8 cellular contexts compared by ENCODE assay signal in the genomic region with DNA sequence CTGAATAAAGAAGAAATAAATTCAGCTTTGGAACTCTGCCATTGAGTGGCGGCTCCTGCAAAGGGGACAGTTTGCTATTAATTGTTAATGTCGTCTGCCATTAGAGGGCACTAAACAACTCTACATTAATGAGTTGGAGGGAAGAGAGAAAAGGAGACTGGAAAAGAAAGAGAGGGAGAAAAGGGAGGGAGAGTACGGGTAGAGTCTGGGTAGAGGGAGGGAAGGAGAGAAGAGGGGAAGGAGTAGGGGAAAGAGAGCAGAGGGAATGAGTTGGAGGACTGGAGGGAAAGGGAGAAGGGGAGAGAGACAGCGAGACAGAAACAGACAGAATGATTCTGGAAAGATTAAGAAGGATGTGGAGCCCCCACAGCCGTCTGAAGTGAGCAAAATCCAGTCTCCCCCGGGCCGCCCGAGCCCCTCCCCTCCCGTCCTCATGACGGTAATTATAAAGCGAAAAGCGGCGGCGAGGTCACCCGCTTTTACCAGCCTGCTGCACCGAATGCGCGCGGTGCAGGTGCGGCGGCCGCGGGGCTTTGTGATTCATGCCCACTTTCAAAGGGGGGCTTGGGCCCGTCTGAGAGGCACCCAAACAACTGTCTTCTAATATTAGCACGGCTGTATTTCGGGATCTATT. TPM values are rescaled to one million over a fixed set of nuclear protein-coding genes. Genes with fewer than 3 reads are reported as not detected.
A peak's percentile ranks its signal among the peaks of the same experiment; 100 is the strongest.
DNase-seq lines count a peak whose midpoint lies in the region; ATAC-seq and TF ChIP-seq lines count a peak whose summit lies in the region.

No MANE protein-coding gene starts in this region.

- H3K36me3 Mint-ChIP-seq in endothelial cell (ENCODE audit: low read depth, unreplicated experiment), result peaks cover 9% of the 10 kb centered on the region

- no peak overlapping the region for H3K27ac Mint-ChIP-seq in endothelial cell (ENCODE audit: unreplicated experiment)

- H3K4me3 Mint-ChIP-seq in endothelial cell (ENCODE audit: unreplicated experiment), result peak overlapping the region; percentile 95

- 0% methylated on average over 8 to 13 of the region's 26 CpGs for WGBS in mesodermal cell (ENCODE audit: insufficient coverage in 2 of 2), 2 experiments
- WGBS in urinary bladder, result under 1% methylated on average over 26 of the region's 26 CpGs

- peak overlapping the region; percentile 5 for H3K27ac ChIP-seq in mesodermal cell (ENCODE audit: low read depth, low read length, severe bottlenecking)
- no peak overlapping the region for H3K27ac ChIP-seq in urinary bladder (ENCODE audit: low read depth)

- no peaks in the 10 kb centered on the region for H3K9me3 ChIP-seq in mesodermal cell (ENCODE audit: control insufficient read depth, low read length)

- H3K4me1 ChIP-seq in mesodermal cell (ENCODE audit: control insufficient read depth, insufficient read depth, low read length, poor library complexity, severe bottlenecking) (no peaks in the 10 kb centered on the region), urinary bladder (ENCODE audit: insufficient read depth) (no peaks in the 10 kb centered on the region)

- H3K27me3 Mint-ChIP-seq in endothelial cell (ENCODE audit: unreplicated experiment), result peaks cover 20% of the 10 kb centered on the region

- H3K4me3 ChIP-seq in mesodermal cell (ENCODE audit: extremely low read depth, insufficient read depth, low read length, poor library complexity, severe bottlenecking), result peak overlapping the region; percentile 68
- peak overlapping the region; percentile 65 for H3K4me3 ChIP-seq in urinary bladder (ENCODE audit: low read depth, low read length)

- TF ChIP-seq CTCF in GM12873 (IDR thresholded peaks at IDR 0.05; ENCODE audit: insufficient read depth, low read depth, low read length, missing control alignments) (peak; percentile 47), endothelial cell (IDR thresholded peaks at IDR 0.05; ENCODE audit: unreplicated experiment) (peak; percentile 19)

- no peaks in the 10 kb centered on the region for H3K9me3 Mint-ChIP-seq in endothelial cell (ENCODE audit: unreplicated experiment)

- H3K4me1 Mint-ChIP-seq in endothelial cell (ENCODE audit: unreplicated experiment), result peaks cover 13% of the 10 kb centered on the region

- peaks cover 4% of the 10 kb centered on the region for H3K36me3 ChIP-seq in mesodermal cell (ENCODE audit: control insufficient read depth, insufficient read depth, low read length)
- H3K36me3 ChIP-seq in urinary bladder (ENCODE audit: insufficient read depth), result no peaks in the 10 kb centered on the region

- DNase-seq in AG08396 (ENCODE audit: low spot score) (peak; percentile 42), MV-4-11 (lab: John Stamatoyannopoulos, UW) (peak; percentile 48), SW480 (ENCODE audit: low spot score) (peak; percentile 61), endothelial cell (ENCODE audit: low spot score) (peak; percentile 36)

- no peak for ATAC-seq in HG02588 (IDR thresholded peaks at IDR 0.05; ENCODE audit: unreplicated experiment)

RNA-seq across cellular contexts. Expression of gene FST, which starts 1.9 kb away (rescaled TPM):
- total RNA-seq in endothelial cell (ENCODE audit: unreplicated experiment) (3.3 TPM), urinary bladder (19.7 TPM)
- 42.1 TPM for polyA plus RNA-seq in mesodermal cell (2013, experiment 1 of 2)
- 31.6 TPM for polyA plus RNA-seq in mesodermal cell (2013, experiment 2 of 2)
- polyA plus RNA-seq in urinary bladder, result 8.2 TPM
